ENCODE assay signal across 8 cellular contexts in the genomic region with DNA sequence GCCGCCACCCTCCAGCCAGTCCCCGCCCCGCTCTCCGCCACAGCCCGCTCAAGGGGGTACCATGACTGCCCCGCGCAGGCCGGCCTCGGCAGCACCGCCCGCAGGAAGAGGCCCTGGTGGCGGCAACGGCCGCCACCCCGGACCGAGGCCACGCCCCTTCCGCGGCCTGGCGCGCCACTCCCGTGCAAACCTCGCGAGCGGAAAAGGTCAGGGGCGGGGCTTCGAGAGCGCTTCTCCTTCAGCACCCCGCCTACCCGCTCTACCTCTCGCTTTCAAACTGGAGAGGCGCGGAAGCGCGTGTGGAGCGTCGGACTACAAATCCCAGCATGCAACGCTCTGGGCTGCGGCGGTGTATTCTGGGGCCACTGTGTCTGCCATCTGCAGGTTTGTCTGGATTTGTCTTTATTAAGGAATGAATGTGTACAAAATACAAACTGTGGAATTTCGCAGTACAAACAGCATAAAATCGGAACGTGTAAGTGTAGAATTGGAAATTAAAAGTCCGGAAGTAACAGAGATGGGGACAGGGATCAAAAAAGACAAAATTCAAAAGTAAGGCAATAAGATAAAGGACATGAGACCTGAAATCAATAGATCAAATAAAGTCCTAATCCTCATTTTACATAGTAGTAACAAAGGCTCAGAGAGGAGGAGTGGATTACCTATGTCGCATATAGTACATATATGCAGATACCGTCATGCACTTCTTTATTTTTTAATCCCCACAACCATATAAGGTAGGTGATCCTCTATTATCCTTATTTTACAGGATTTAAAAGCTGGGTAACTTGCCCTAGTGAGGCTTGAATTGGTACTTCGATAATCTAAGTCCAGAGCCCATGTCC. TPM values are rescaled to one million over a fixed set of nuclear protein-coding genes. Genes with fewer than 3 reads are reported as not detected.
DNase-seq lines count a peak whose midpoint lies in the region; ATAC-seq, FAIRE-seq and TF ChIP-seq lines count a peak whose summit lies in the region.

No MANE protein-coding gene starts in this region.

- ATAC-seq in GM18909 (IDR thresholded peaks at IDR 0.05; ENCODE audit: poor library complexity, unreplicated experiment) (peak; percentile 94), HG03175 (IDR thresholded peaks at IDR 0.05; ENCODE audit: unreplicated experiment) (peak; percentile 93)

- FAIRE-seq in bronchial epithelial cell (lab: Jason Lieb, UNC) (no peak), small intestine (lab: Jason Lieb, UNC) (no peak)

- 5 to 6% (median 6%) methylated on average over 40 to 47 of the region's 47 CpGs for WGBS in small intestine, 3 donors

- DNase-seq in AG08396 (ENCODE audit: low spot score) (peak; percentile 98), NCI-H2227 (lab: John Stamatoyannopoulos, UW; ENCODE audit: unreplicated experiment) (peak; percentile 100), bronchial epithelial cell (ENCODE audit: low read depth) (peak; percentile 95), iPS-NIHi7 (ENCODE audit: extremely low spot score) (peak; percentile 96), small intestine (peak; percentile 100)

- peak overlapping the region; percentile 95 for H3K4me3 ChIP-seq in WI38 (ENCODE audit: low read depth, low read length)
- peak overlapping the region; percentile 95 for H3K4me3 ChIP-seq in bronchial epithelial cell (ENCODE audit: low read depth, low read length)
- peak overlapping the region in 1 of 2 donors; percentile 92 for H3K4me3 ChIP-seq in small intestine (ENCODE audit: low read depth in 1 of 2, low read length in 2 of 2)

- peaks cover 4 to 9% of the 10 kb centered on the region in 2 donors for H3K4me1 ChIP-seq in small intestine (ENCODE audit: control insufficient read depth in 2 of 2, insufficient read depth in 1 of 2, low read depth in 1 of 2, low read length in 1 of 2)

- no peaks in the 10 kb centered on the region for H3K9me3 ChIP-seq in small intestine (ENCODE audit: control insufficient read depth, low read depth)

- H3K36me3 ChIP-seq in bronchial epithelial cell (ENCODE audit: control insufficient read depth, insufficient read depth, low read length) (no peaks in the 10 kb centered on the region), small intestine (ENCODE audit: control insufficient read depth in 2 of 2, insufficient read depth in 2 of 2, low read length in 2 of 2) (no peaks in the 10 kb centered on the region)

- H3K27me3 ChIP-seq in bronchial epithelial cell (ENCODE audit: control insufficient read depth, insufficient read depth, low read length) = no peaks in the 10 kb centered on the region
- no peaks in the 10 kb centered on the region for H3K27me3 ChIP-seq in small intestine (ENCODE audit: control insufficient read depth in 2 of 2, insufficient read depth in 2 of 2, low read length in 2 of 2)

- TF ChIP-seq CTCF in WI38 (IDR thresholded peaks at IDR 0.05; ENCODE audit: low read depth, low read length) = peak; percentile 17; the same call in 1 of the 2 replicates
- TF ChIP-seq CTCF in bronchial epithelial cell (IDR thresholded peaks at IDR 0.05; ENCODE audit: insufficient read depth, low read length, severe bottlenecking) = peak; percentile 35

- H3K27ac ChIP-seq in small intestine (ENCODE audit: low read depth in 1 of 2, low read length in 1 of 2) = no peak overlapping the region

RNA-seq across cellular contexts. Expression of a gene that starts 0.5 kb away (rescaled TPM):
- total RNA-seq in bronchial epithelial cell = 31.2 and 40.8 TPM in 2 replicates
- 10 to 100 TPM; 18.1 to 29.0 (median 25.0) TPM for polyA plus RNA-seq in small intestine

RNA-seq across cellular contexts. Expression of a gene that starts 8.9 kb away (rescaled TPM):
- total RNA-seq in bronchial epithelial cell = under 0.01 and 0.13 TPM in 2 replicates
- polyA plus RNA-seq in small intestine = under 1 TPM in 1 of 3 donors, not detected in 2; 0.19 TPM
